ENCODE assay signal across 7 cellular contexts in genomic region chr5:177390363-177391300, GRCh38. TPM values are rescaled to one million over a fixed set of nuclear protein-coding genes. Genes with fewer than 3 reads are reported as not detected.
DNase-seq lines count a peak whose midpoint lies in the region; ATAC-seq, FAIRE-seq and TF ChIP-seq lines count a peak whose summit lies in the region.

No MANE protein-coding gene starts in this region.

- H3K27me3 ChIP-seq in kidney epithelial cell (ENCODE audit: control insufficient read depth, insufficient read depth, low read length), result peaks cover 5% of the 10 kb centered on the region

- FAIRE-seq in GM12891 (lab: Jason Lieb, UNC), result peak; percentile 95

- H3K36me3 ChIP-seq in kidney epithelial cell (ENCODE audit: control insufficient read depth, insufficient read depth, low read length), result no peaks in the 10 kb centered on the region

- H3K27me3 Mint-ChIP-seq in WTC11 (ENCODE audit: low read depth), result peaks cover 31% of the 10 kb centered on the region

- POLR2A ChIA-PET in WTC11 (lab: Charles Lee), result interaction anchor here (0.5 to 2.1 kb wide), 7 partner anchors 8 to 69 kb away, joined by 3 to 11 read pairs (median 6); partner anchors contain the start of gene GRK6

- no peak overlapping the region for H3K4me3 Mint-ChIP-seq in WTC11

- ATAC-seq in HG03066 (IDR thresholded peaks at IDR 0.05; ENCODE audit: low read depth, unreplicated experiment), result peak; percentile 67
- ATAC-seq in WTC11, result peak; percentile 88

- H3K9me3 Mint-ChIP-seq in WTC11, result no peaks in the 10 kb centered on the region

- peaks cover 32% of the 10 kb centered on the region for H3K4me1 Mint-ChIP-seq in WTC11

- DNase-seq in GM12891 (ENCODE audit: insufficient read length, low spot score), result peak; percentile 88
- peak; percentile 65 for DNase-seq in NCI-H2171 treated with DMSO at 0.1 percent for 48 hours (lab: John Stamatoyannopoulos, UW)
- DNase-seq in WTC11 (ENCODE audit: low spot score), result peak; percentile 93
- DNase-seq in cardiac fibroblast (ENCODE audit: low read depth in 2 of 2), result peak; percentile 86 to 87
- no peak for DNase-seq in kidney epithelial cell (ENCODE audit: low read depth)
- DNase-seq in stimulated activated CD4-positive, alpha-beta T cell treated with anti-CD3 and anti-CD28 coated beads, Interleukin-1b, Interleukin-23, amount 100 ng/mL, for 48 hours, result peak; percentile 90

- H3K27ac Mint-ChIP-seq in WTC11, result no peak overlapping the region

- H3K36me3 Mint-ChIP-seq in WTC11, result no peaks in the 10 kb centered on the region

- TF ChIP-seq CTCF in WTC11 (IDR thresholded peaks at IDR 0.05), result peak; percentile 98
- TF ChIP-seq CTCF in cardiac fibroblast (IDR thresholded peaks at IDR 0.05; ENCODE audit: low read depth, low read length), result peak; percentile 88
- peak; percentile 96 for TF ChIP-seq CTCF in kidney epithelial cell (IDR thresholded peaks at IDR 0.05; ENCODE audit: insufficient read depth, low read length, poor library complexity, severe bottlenecking)

- no peak for TF ChIP-seq POLR2A in GM12891 (IDR thresholded peaks at IDR 0.05; ENCODE audit: low read depth, low read length)

- H3K4me3 ChIP-seq in cardiac fibroblast (replicated peaks in 1 of 2; ENCODE audit: low read depth in 2 of 2, low read length in 2 of 2) (no peak overlapping the region), kidney epithelial cell (ENCODE audit: low read depth, low read length) (no peak overlapping the region)

- CTCF ChIA-PET in WTC11 (lab: Charles Lee), result interaction anchor here (0.6 to 9.6 kb wide), 44 partner anchors 8 to 303 kb away, joined by 3 to 216 read pairs (median 6); partner anchors contain the start of genes F12, FGFR4, GRK6 and LMAN2

TF ChIP-seq in GM12891, 5 proteins besides CTCF, POLR2A, EP300 and RAD21:
- no peak for TF ChIP-seq TAF1 (IDR thresholded peaks at IDR 0.05; ENCODE audit: low read depth, low read length)
- TF ChIP-seq PAX5 (IDR thresholded peaks at IDR 0.05; ENCODE audit: insufficient read depth, low read length, severe bottlenecking), result no peak
TF ChIP-seq in GM12891: peak in this region for 0.

TF ChIP-seq in WTC11, 78 proteins besides CTCF, POLR2A, EP300 and RAD21 (continues in another document):
- TF ChIP-seq, protein P1, sequence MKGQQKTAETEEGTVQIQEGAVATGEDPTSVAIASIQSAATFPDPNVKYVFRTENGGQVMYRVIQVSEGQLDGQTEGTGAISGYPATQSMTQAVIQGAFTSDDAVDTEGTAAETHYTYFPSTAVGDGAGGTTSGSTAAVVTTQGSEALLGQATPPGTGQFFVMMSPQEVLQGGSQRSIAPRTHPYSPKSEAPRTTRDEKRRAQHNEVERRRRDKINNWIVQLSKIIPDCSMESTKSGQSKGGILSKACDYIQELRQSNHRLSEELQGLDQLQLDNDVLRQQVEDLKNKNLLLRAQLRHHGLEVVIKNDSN (CRISPR knock-in tag; IDR thresholded peaks at IDR 0.05), result peak; percentile 86
- TF ChIP-seq MXD4 (CRISPR knock-in tag; IDR thresholded peaks at IDR 0.05; ENCODE audit: borderline replicate concordance) (no peak), NFE2L1 (CRISPR knock-in tag; IDR thresholded peaks at IDR 0.05) (no peak), KAT7 (CRISPR knock-in tag; IDR thresholded peaks at IDR 0.05; ENCODE audit: borderline replicate concordance) (no peak), GTF2I (CRISPR knock-in tag; conservative IDR thresholded peaks at IDR 0.05) (peak; percentile 36; the same call in 1 of the 2 replicates), ZNF121 (CRISPR knock-in tag; IDR thresholded peaks at IDR 0.05) (0 out of 2 replicates have a peak, but pooled peaks have one; percentile 23), NR3C1 (CRISPR knock-in tag; conservative IDR thresholded peaks at IDR 0.05; ENCODE audit: low read depth) (no peak), SMAD3 (CRISPR knock-in tag; IDR thresholded peaks at IDR 0.05; ENCODE audit: borderline replicate concordance) (no peak), ETV6 (CRISPR knock-in tag; IDR thresholded peaks at IDR 0.05) (peak; percentile 60; the same call in 1 of the 2 replicates), SP1 (CRISPR knock-in tag; conservative IDR thresholded peaks at IDR 0.05) (peak; percentile 58), ZSCAN18 (CRISPR knock-in tag; IDR thresholded peaks at IDR 0.05) (no peak)
- TF ChIP-seq, protein P2, sequence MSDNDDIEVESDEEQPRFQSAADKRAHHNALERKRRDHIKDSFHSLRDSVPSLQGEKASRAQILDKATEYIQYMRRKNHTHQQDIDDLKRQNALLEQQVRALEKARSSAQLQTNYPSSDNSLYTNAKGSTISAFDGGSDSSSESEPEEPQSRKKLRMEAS (CRISPR knock-in tag; IDR thresholded peaks at IDR 0.05), result peak; percentile 94
- TF ChIP-seq, protein P3, sequence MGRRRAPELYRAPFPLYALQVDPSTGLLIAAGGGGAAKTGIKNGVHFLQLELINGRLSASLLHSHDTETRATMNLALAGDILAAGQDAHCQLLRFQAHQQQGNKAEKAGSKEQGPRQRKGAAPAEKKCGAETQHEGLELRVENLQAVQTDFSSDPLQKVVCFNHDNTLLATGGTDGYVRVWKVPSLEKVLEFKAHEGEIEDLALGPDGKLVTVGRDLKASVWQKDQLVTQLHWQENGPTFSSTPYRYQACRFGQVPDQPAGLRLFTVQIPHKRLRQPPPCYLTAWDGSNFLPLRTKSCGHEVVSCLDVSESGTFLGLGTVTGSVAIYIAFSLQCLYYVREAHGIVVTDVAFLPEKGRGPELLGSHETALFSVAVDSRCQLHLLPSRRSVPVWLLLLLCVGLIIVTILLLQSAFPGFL (CRISPR knock-in tag; IDR thresholded peaks at IDR 0.05; ENCODE audit: borderline replicate concordance), result no peak
- TF ChIP-seq, protein P4, sequence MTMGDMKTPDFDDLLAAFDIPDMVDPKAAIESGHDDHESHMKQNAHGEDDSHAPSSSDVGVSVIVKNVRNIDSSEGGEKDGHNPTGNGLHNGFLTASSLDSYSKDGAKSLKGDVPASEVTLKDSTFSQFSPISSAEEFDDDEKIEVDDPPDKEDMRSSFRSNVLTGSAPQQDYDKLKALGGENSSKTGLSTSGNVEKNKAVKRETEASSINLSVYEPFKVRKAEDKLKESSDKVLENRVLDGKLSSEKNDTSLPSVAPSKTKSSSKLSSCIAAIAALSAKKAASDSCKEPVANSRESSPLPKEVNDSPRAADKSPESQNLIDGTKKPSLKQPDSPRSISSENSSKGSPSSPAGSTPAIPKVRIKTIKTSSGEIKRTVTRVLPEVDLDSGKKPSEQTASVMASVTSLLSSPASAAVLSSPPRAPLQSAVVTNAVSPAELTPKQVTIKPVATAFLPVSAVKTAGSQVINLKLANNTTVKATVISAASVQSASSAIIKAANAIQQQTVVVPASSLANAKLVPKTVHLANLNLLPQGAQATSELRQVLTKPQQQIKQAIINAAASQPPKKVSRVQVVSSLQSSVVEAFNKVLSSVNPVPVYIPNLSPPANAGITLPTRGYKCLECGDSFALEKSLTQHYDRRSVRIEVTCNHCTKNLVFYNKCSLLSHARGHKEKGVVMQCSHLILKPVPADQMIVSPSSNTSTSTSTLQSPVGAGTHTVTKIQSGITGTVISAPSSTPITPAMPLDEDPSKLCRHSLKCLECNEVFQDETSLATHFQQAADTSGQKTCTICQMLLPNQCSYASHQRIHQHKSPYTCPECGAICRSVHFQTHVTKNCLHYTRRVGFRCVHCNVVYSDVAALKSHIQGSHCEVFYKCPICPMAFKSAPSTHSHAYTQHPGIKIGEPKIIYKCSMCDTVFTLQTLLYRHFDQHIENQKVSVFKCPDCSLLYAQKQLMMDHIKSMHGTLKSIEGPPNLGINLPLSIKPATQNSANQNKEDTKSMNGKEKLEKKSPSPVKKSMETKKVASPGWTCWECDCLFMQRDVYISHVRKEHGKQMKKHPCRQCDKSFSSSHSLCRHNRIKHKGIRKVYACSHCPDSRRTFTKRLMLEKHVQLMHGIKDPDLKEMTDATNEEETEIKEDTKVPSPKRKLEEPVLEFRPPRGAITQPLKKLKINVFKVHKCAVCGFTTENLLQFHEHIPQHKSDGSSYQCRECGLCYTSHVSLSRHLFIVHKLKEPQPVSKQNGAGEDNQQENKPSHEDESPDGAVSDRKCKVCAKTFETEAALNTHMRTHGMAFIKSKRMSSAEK (CRISPR knock-in tag; IDR thresholded peaks at IDR 0.05; ENCODE audit: borderline replicate concordance), result no peak
- TF ChIP-seq, protein P5, sequence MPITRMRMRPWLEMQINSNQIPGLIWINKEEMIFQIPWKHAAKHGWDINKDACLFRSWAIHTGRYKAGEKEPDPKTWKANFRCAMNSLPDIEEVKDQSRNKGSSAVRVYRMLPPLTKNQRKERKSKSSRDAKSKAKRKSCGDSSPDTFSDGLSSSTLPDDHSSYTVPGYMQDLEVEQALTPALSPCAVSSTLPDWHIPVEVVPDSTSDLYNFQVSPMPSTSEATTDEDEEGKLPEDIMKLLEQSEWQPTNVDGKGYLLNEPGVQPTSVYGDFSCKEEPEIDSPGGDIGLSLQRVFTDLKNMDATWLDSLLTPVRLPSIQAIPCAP (CRISPR knock-in tag; IDR thresholded peaks at IDR 0.05), result no peak

RNA-seq across cellular contexts. Expression of gene SLC34A1, which starts 6.4 kb away (rescaled TPM):
- polyA plus RNA-seq in GM12891 (2012; ENCODE audit: low read depth, missing spikeins), result 0.13 TPM
- not detected in 3 replicates for total RNA-seq in WTC11 (2021)
- total RNA-seq in kidney epithelial cell, result not detected in 2 replicates

RNA-seq across cellular contexts. Expression of gene PFN3, which starts 9.8 kb away (rescaled TPM):
- polyA plus RNA-seq in GM12891 (2012; ENCODE audit: low read depth, missing spikeins), result not detected
- total RNA-seq in WTC11 (2021), result 0.48 TPM in 1 of 3 replicates, not detected in the others
- total RNA-seq in kidney epithelial cell, result not detected in 2 replicates

RNA-seq across cellular contexts. Expression of gene F12, which starts 18.7 kb away (rescaled TPM):
- polyA plus RNA-seq in GM12891 (2012; ENCODE audit: low read depth, missing spikeins), result 4.7 TPM
- total RNA-seq in WTC11 (2021) (10.0 to 12.8 TPM (median 12.1 TPM) in 3 replicates), kidney epithelial cell (4.0 and 5.1 TPM in 2 replicates)

RNA-seq across cellular contexts. Expression of gene RGS14, which starts 32.9 kb away (rescaled TPM):
- polyA plus RNA-seq in GM12891 (2012; ENCODE audit: low read depth, missing spikeins), result 43.2 TPM
- 60.4 to 74.6 TPM (median 64.6 TPM) in 3 replicates for total RNA-seq in WTC11 (2021)
- total RNA-seq in kidney epithelial cell, result 14.5 and 22.9 TPM in 2 replicates

RNA-seq across cellular contexts. Expression of gene GRK6, which starts 35.8 kb away (rescaled TPM):
- 42.8 TPM for polyA plus RNA-seq in GM12891 (2012; ENCODE audit: low read depth, missing spikeins)
- total RNA-seq in WTC11 (2021), result 60.7 to 69.2 TPM (median 61.7 TPM) in 3 replicates
- total RNA-seq in kidney epithelial cell, result 34.9 and 46.4 TPM in 2 replicates
